Comparison of ENCODE assay signal across 9 cellular contexts in the genomic region with DNA sequence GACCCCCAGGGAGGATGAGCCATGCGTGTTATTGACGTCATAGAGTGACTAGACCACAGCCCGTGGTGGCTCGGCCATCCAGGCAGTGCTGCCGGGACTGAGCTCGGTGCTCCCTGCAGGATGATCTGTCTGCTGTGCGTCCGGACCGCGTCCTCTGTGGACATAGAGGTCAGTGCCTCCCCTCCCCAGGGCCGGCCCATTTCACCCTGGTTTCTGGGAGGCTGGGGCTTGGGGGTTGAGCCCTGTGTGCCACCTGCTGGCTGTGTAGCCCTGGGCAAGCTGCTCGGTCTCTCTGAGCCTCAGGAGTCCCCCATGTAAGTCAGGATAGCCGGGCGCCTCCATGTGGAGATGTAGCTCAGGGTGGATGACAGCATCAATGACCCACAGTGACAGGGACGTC. TPM values are rescaled to one million over a fixed set of nuclear protein-coding genes. Genes with fewer than 3 reads are reported as not detected.
DNase-seq lines count a peak whose midpoint lies in the region; ATAC-seq and TF ChIP-seq lines count a peak whose summit lies in the region.
"Had no signal": no experiment of that assay in that cellular context is flagged by ENCODE, and none has a peak within 500 bp of the region (broad histone marks: within the 10 kb centered on the region; RNA-seq: fewer than 3 reads in every experiment).

No MANE protein-coding gene starts in this region.

- no peak overlapping the region for H2AFZ ChIP-seq in OCI-LY7 (ENCODE audit: low read length)

- peaks cover 0 to 9% of the 10 kb centered on the region in 2 donors for H3K4me1 Mint-ChIP-seq in natural killer cell

- WGBS in heart right ventricle, 2 donors, result 62 to 64% methylated on average over 15 of the region's 15 CpGs

- peak in 6 of 8 donors; percentile 18 to 43 (median 36) for ATAC-seq in heart right ventricle
- ATAC-seq in natural killer cell, result no peak
- ATAC-seq in GM18870 (IDR thresholded peaks at IDR 0.05; ENCODE audit: unreplicated experiment), result no peak
- ATAC-seq: naive thymus-derived CD8-positive, alpha-beta T cell had no signal

- H3K9me3 ChIP-seq in OCI-LY7 (ENCODE audit: low read length) (no peaks in the 10 kb centered on the region), heart right ventricle (no peaks in the 10 kb centered on the region)

- H3K27me3 ChIP-seq in heart right ventricle, result no peaks in the 10 kb centered on the region

- no peaks in the 10 kb centered on the region for H3K79me2 ChIP-seq in OCI-LY7 (ENCODE audit: insufficient read depth, low read depth, low read length)

- no peak for DNase-seq in AG09319 (ENCODE audit: extremely low read depth, low read depth)
- DNase-seq in OCI-LY7 (ENCODE audit: low spot score), result no peak
- DNase-seq in heart right ventricle, result no peak
- no peak for DNase-seq in natural killer cell
- no peak for DNase-seq in ecto neural progenitor cell (ENCODE audit: low spot score)
- DNase-seq: COR-L47; naive thymus-derived CD8-positive, alpha-beta T cell; NCI-H1092 treated with DMSO at 0.1 percent for 48 hours had no signal

- H3K9me3 Mint-ChIP-seq in natural killer cell, result no peaks in the 10 kb centered on the region
- H3K9me3 Mint-ChIP-seq: naive thymus-derived CD8-positive, alpha-beta T cell had no signal

- H3K4me1 ChIP-seq in OCI-LY7 (ENCODE audit: insufficient read depth, low read length, poor library complexity, severe bottlenecking), result no peaks in the 10 kb centered on the region
- peaks cover 0 to 4% (median 0%) of the 10 kb centered on the region in 9 donors for H3K4me1 ChIP-seq in heart right ventricle

- TF ChIP-seq CTCF in AG09319 (IDR thresholded peaks at IDR 0.05; ENCODE audit: low read depth, low read length), result peak; percentile 29
- TF ChIP-seq CTCF in OCI-LY7 (conservative IDR thresholded peaks at IDR 0.05; ENCODE audit: low read length), result peak; percentile 49
- TF ChIP-seq CTCF in heart right ventricle (IDR thresholded peaks at IDR 0.05), result peak; percentile 6 to 45 (median 27)
- no peak for TF ChIP-seq CTCF in natural killer cell (IDR thresholded peaks at IDR 0.05)

- POLR2A ChIA-PET in OCI-LY7 (lab: Charles Lee), result interaction anchor here (0.6 kb wide), 1 partner anchor 345 kb away, joined by 3 read pairs; no protein-coding TSS in a partner anchor

- no peaks in the 10 kb centered on the region for H3K9me2 ChIP-seq in OCI-LY7 (ENCODE audit: insufficient read depth, low read length)

- H3K36me3 ChIP-seq in OCI-LY7 (ENCODE audit: insufficient read depth, low read length) (peaks cover 49% of the 10 kb centered on the region; the same call in 1 of the 2 replicates), heart right ventricle (peaks cover 4 to 97% (median 35%) of the 10 kb centered on the region in 9 donors)

- BruUV-seq in OCI-LY7 (replicated peaks; lab: Mats Ljungman, UMichigan), result no TSS peak

- CTCF ChIA-PET in OCI-LY7 (lab: Charles Lee; ENCODE audit: unreplicated experiment), result interaction anchor here (0.6 kb wide), 1 partner anchor 175 kb away, joined by 3 read pairs; no protein-coding TSS in a partner anchor

- intact Hi-C loops in OCI-LY7 (cut with micrococcal nuclease; ENCODE audit: unreplicated experiment) (no loop called here), heart right ventricle (cut with DNase I) (loop anchor here in 2 of 10 donors (5.0 kb wide), 1 partner anchor 34 kb away; no protein-coding TSS in a partner anchor), natural killer cell (cut with micrococcal nuclease) (no loop called here)

- H4K20me1 ChIP-seq in OCI-LY7 (ENCODE audit: insufficient read depth, low read length), result no peaks in the 10 kb centered on the region

- H3K27ac ChIP-seq in OCI-LY7 (ENCODE audit: low read depth, low read length, poor library complexity, severe bottlenecking), result no peak overlapping the region
- H3K27ac ChIP-seq in heart right ventricle, result no peak overlapping the region

- H3K27ac Mint-ChIP-seq in natural killer cell, result no peak overlapping the region
- H3K27ac Mint-ChIP-seq: naive thymus-derived CD8-positive, alpha-beta T cell had no signal

- H3K36me3 Mint-ChIP-seq in natural killer cell, result no peaks in the 10 kb centered on the region

- no peak overlapping the region for H3K4me2 ChIP-seq in OCI-LY7 (ENCODE audit: low read length)

- no peak overlapping the region for H3K4me3 Mint-ChIP-seq in natural killer cell
- H3K4me3 Mint-ChIP-seq: naive thymus-derived CD8-positive, alpha-beta T cell had no signal

- H3K4me3 ChIP-seq in OCI-LY7 (ENCODE audit: low read depth, low read length, poor library complexity, severe bottlenecking), result no peak overlapping the region
- H3K4me3 ChIP-seq in heart right ventricle, result no peak overlapping the region

- H3K27me3 Mint-ChIP-seq in natural killer cell (ENCODE audit: low read depth in 2 of 2), result no peaks in the 10 kb centered on the region
- H3K27me3 Mint-ChIP-seq: naive thymus-derived CD8-positive, alpha-beta T cell had no signal

RNA-seq across cellular contexts. Expression of a gene that starts 8.3 kb away (rescaled TPM):
- total RNA-seq in OCI-LY7 (2014; rRNA removed; shearing (Covaris generic)), result 42.8 and 57.2 TPM in 2 replicates
- total RNA-seq in OCI-LY7 (2022), result 152 and 160 TPM in 2 replicates
- total RNA-seq in heart right ventricle, result 10 to 100 TPM; 54.7 to 87.0 (median 71.5) TPM
- polyA plus RNA-seq in heart right ventricle, result 10 to 100 TPM; 28.8 to 83.3 TPM
- 100 to 1,000 TPM; 135 to 197 (median 161) TPM for total RNA-seq in natural killer cell

RNA-seq across cellular contexts. Expression of a gene that starts 8.4 kb away (rescaled TPM):
- 50.9 and 56.2 TPM in 2 replicates for total RNA-seq in OCI-LY7 (2014; rRNA removed; shearing (Covaris generic))
- 44.6 and 51.5 TPM in 2 replicates for total RNA-seq in OCI-LY7 (2022)
- total RNA-seq in heart right ventricle, result 10 to 100 TPM in 8 of 10 donors, 1 to 10 TPM in 2; 9.8 to 24.9 (median 12.3) TPM
- polyA plus RNA-seq in heart right ventricle, result 10 to 100 TPM; 16.1 to 51.9 TPM
- total RNA-seq in natural killer cell, result 10 to 100 TPM in 1 of 3 donors, 1 to 10 TPM in 2; 8.7 to 12.9 (median 9.7) TPM

RNA-seq across cellular contexts. Expression of a gene that starts 29.4 kb away (rescaled TPM):
- total RNA-seq in OCI-LY7 (2014; rRNA removed; shearing (Covaris generic)), result not detected in 2 replicates
- total RNA-seq in OCI-LY7 (2022) (0.27 and 0.31 TPM in 2 replicates), heart right ventricle (100 to 1,000 TPM in 9 of 10 donors, 10 to 100 TPM in 1; 94.3 to 429 (median 146) TPM), natural killer cell (1 to 10 TPM; 4.3 to 7.1 (median 5.6) TPM)
- polyA plus RNA-seq in heart right ventricle, result 100 to 1,000 TPM; 314 to 640 TPM

RNA-seq across cellular contexts. Expression of a gene that starts 36.5 kb away (rescaled TPM):
- 0.85 and 0.88 TPM in 2 replicates for total RNA-seq in OCI-LY7 (2014; rRNA removed; shearing (Covaris generic))
- total RNA-seq in OCI-LY7 (2022) (1.3 and 3.7 TPM in 2 replicates), heart right ventricle (under 1 TPM in 1 of 10 donors, not detected in 9; 0.39 TPM), natural killer cell (under 1 TPM in 1 of 3 donors, not detected in 2; 0.80 TPM)
- under 1 TPM in 1 of 2 donors, not detected in 1; 0.54 TPM for polyA plus RNA-seq in heart right ventricle
- total RNA-seq: naive thymus-derived CD8-positive, alpha-beta T cell had no signal
- polyA plus RNA-seq: naive thymus-derived CD8-positive, alpha-beta T cell had no signal

RNA-seq across cellular contexts. Expression of a gene that starts 46.5 kb away (rescaled TPM):
- 26.3 and 37.2 TPM in 2 replicates for total RNA-seq in OCI-LY7 (2014; rRNA removed; shearing (Covaris generic))
- total RNA-seq in OCI-LY7 (2022), result 80.4 and 83.8 TPM in 2 replicates
- 10 to 100 TPM in 9 of 10 donors, 1 to 10 TPM in 1; 9.5 to 24.7 (median 14.2) TPM for total RNA-seq in heart right ventricle
- polyA plus RNA-seq in heart right ventricle, result 10 to 100 TPM; 12.6 to 25.3 TPM
- total RNA-seq in natural killer cell, result 10 to 100 TPM; 56.1 to 71.6 (median 58.2) TPM

Comparison
In these comparisons a context has a peak if more than half of its experiments do, and no peak if none do; other contexts are left out.
1. ATAC-seq: peak in heart right ventricle (6 of 8); none in natural killer cell (0 of 3) and GM18870 (single experiment).
2. RNA of a gene that starts 29.4 kb away (total RNA-seq): 94.3 to 429 TPM in heart right ventricle; 4.3 to 7.1 TPM in natural killer cell and 0.27 to 0.31 TPM in OCI-LY7; every median in the first group is over 10 times any median in the second.